32 cellular contexts compared by ENCODE assay signal in the genomic region with DNA sequence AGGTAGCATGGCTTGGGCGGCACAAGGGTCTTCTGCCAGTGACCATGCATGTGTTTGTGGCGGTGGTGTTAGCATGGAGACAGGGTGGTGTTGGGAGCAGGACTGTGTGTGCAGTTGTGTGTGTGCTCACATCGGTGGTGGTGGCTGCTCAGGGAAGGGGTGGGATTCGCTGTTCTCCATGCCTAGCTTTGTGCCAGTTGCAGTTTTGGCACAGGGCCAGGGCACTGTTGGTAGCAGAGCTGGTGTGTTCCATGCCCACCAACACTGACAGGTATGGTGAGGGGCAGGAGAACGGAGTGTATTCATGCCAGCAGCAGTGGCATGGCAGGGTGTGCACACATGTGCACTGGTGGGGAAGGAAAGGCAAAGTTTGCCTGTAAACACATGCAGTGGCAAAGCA.
"Had no signal": no experiment of that assay in that cellular context is flagged by ENCODE, and none has a peak within 500 bp of the region (broad histone marks: within the 10 kb centered on the region; RNA-seq: fewer than 3 reads in every experiment).

No MANE protein-coding gene starts in this region.

- H3K9me3 Mint-ChIP-seq: activated B cell treated with CpG ODN at 0.5 μM for 24 hours; activated CD4-positive, alpha-beta memory T cell treated with anti-CD3 and anti-CD28 coated beads, Interleukin-2, amount 10 ng/mL, durations not matched to agents 7 days and 5 days; activated T-cell treated with anti-CD3 and anti-CD28 coated beads, Interleukin-2, amount 50 U/mL, for 24 hours; activated T-cell treated with anti-CD3 and anti-CD28 coated beads, Interleukin-2, amount 50 U/mL, for 72 hours; central memory CD8-positive, alpha-beta T cell; dendritic cell treated with granulocyte-macrophage colony-stimulating factor and Interleukin-4, amounts not matched to agents 40 ng/mL and 50 ng/mL, for 4 days; T-helper 2 cell treated with Interferon-gamma antibody and Interleukin-4, amounts not matched to agents 5 μg/mL and 100 μg/mL, for 36 hours had no signal

- DNase-seq: activated B cell treated with CpG ODN at 0.5 μM for 24 hours; activated CD4-positive, alpha-beta memory T cell treated with anti-CD3 and anti-CD28 coated beads, Interleukin-2, amount 10 ng/mL, durations not matched to agents 7 days and 5 days; activated CD4-positive, alpha-beta T cell treated with anti-CD3 and anti-CD28 coated beads for 48 hours; activated CD4-positive, alpha-beta T cell treated with anti-CD3 and anti-CD28 coated beads, Interleukin-2, amount 50 U/mL, for 4 hours; activated CD8-positive, alpha-beta memory T cell treated with anti-CD3 and anti-CD28 coated beads, Interleukin-2, amount 50 U/mL, for 48 hours; activated gamma-delta T cell; activated naive CD4-positive, alpha-beta T cell; activated naive CD4-positive, alpha-beta T cell treated with anti-CD3 and anti-CD28 coated beads, Interleukin-2, amount 50 U/mL, for 16 hours; activated T-cell treated with anti-CD3 and anti-CD28 coated beads for 4 hours; activated T-cell treated with anti-CD3 and anti-CD28 coated beads, Interleukin-2, amount 50 U/mL, for 24 hours; activated T-cell treated with anti-CD3 and anti-CD28 coated beads, Interleukin-2, amount 50 U/mL, for 72 hours; amniotic stem cell; brain microvascular endothelial cell; dorsolateral prefrontal cortex; effector memory CD4-positive, alpha-beta T cell; endodermal cell; erythroblast; esophagus squamous epithelium; foreskin melanocyte; head of caudate nucleus; hippocampal formation; T-helper 17 cell; T1000; WERI-Rb-1 had no signal

- H3K9me3 ChIP-seq: esophagus squamous epithelium, gastroesophageal sphincter had no signal

- FAIRE-seq: astrocyte, bronchial epithelial cell had no signal

- H3K36me3 ChIP-seq: brain microvascular endothelial cell, esophagus squamous epithelium, gastroesophageal sphincter, WERI-Rb-1 had no signal

- H3K4me1 Mint-ChIP-seq: endodermal cell had no signal

- H3K27ac Mint-ChIP-seq: activated B cell treated with CpG ODN at 0.5 μM for 24 hours; activated CD4-positive, alpha-beta memory T cell treated with anti-CD3 and anti-CD28 coated beads, Interleukin-2, amount 10 ng/mL, durations not matched to agents 7 days and 5 days; activated naive CD8-positive, alpha-beta T cell; activated T-cell treated with anti-CD3 and anti-CD28 coated beads, Interleukin-2, amount 50 U/mL, for 24 hours; activated T-cell treated with anti-CD3 and anti-CD28 coated beads, Interleukin-2, amount 50 U/mL, for 72 hours; dendritic cell treated with granulocyte-macrophage colony-stimulating factor and Interleukin-4, amounts not matched to agents 40 ng/mL and 50 ng/mL, for 4 days; endodermal cell; T-helper 17 cell; T-helper 2 cell treated with Interferon-gamma antibody and Interleukin-4, amounts not matched to agents 5 μg/mL and 100 μg/mL, for 36 hours had no signal

- H3K4me3 Mint-ChIP-seq: activated B cell treated with CpG ODN at 0.5 μM for 24 hours; activated CD4-positive, alpha-beta memory T cell treated with anti-CD3 and anti-CD28 coated beads, Interleukin-2, amount 10 ng/mL, durations not matched to agents 7 days and 5 days; activated naive CD8-positive, alpha-beta T cell; activated T-cell treated with anti-CD3 and anti-CD28 coated beads, Interleukin-2, amount 50 U/mL, for 24 hours; activated T-cell treated with anti-CD3 and anti-CD28 coated beads, Interleukin-2, amount 50 U/mL, for 72 hours; central memory CD8-positive, alpha-beta T cell; dendritic cell treated with granulocyte-macrophage colony-stimulating factor and Interleukin-4, amounts not matched to agents 40 ng/mL and 50 ng/mL, for 4 days; endodermal cell; T-helper 17 cell; T-helper 2 cell treated with Interferon-gamma antibody and Interleukin-4, amounts not matched to agents 5 μg/mL and 100 μg/mL, for 36 hours had no signal

- H3K27me3 ChIP-seq: brain microvascular endothelial cell, dorsolateral prefrontal cortex had no signal

- H3K4me3 ChIP-seq: coronary artery, dorsolateral prefrontal cortex, esophagus squamous epithelium, gastroesophageal sphincter had no signal

- H3K27ac ChIP-seq: brain microvascular endothelial cell, coronary artery, dorsolateral prefrontal cortex, esophagus squamous epithelium, gastroesophageal sphincter, WERI-Rb-1 had no signal
